37 cellular contexts compared by ENCODE assay signal in the genomic region with DNA sequence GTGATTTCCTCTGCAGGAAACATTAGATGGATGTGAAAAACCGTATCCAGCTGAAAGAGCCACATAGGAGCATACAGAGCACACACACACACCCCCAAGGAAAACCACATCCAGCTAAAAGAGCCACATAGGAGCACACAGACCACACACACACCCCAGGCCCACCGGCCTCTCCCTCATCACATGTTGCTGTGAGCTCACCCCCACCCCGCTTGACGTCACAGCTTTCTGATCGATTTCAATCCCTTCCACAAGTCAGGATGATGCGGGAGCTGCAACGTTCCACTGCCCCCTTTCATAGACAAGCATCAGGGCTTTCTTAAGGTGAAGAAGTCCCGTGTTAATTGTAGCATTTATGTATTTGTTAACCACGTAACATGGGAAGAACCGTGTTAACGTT.
"Had no signal": no experiment of that assay in that cellular context is flagged by ENCODE, and none has a peak within 500 bp of the region (broad histone marks: within the 10 kb centered on the region; RNA-seq: fewer than 3 reads in every experiment).

No MANE protein-coding gene starts in this region.

- H3K36me3 ChIP-seq: adrenal gland, ascending aorta, brain microvascular endothelial cell, breast epithelium, cardiac muscle cell had no signal

- H3K27ac ChIP-seq: adrenal gland, ascending aorta, brain microvascular endothelial cell, breast epithelium, cardiac muscle cell had no signal

- H3K4me3 ChIP-seq: adrenal gland, ascending aorta, breast epithelium, cardiac muscle cell had no signal

- DNase-seq: activated effector memory CD4-positive, alpha-beta T cell treated with anti-CD3 and anti-CD28 coated beads, Interleukin-2, amount 50 U/mL, for 16 hours; activated effector memory CD4-positive, alpha-beta T cell treated with Interleukin-2 at 50 U/mL for 16 hours; activated gamma-delta T cell; activated gamma-delta T cell treated with Interleukin-2 at 50 U/mL for 16 hours; activated naive CD4-positive, alpha-beta T cell; activated naive CD4-positive, alpha-beta T cell treated with anti-CD3 and anti-CD28 coated beads for 36 hours; activated naive CD4-positive, alpha-beta T cell treated with anti-CD3 and anti-CD28 coated beads, Interleukin-2, amount 10 ng/mL, durations not matched to agents 7 days and 5 days; activated naive CD4-positive, alpha-beta T cell treated with anti-CD3 and anti-CD28 coated beads, Interleukin-2, amount 50 U/mL, for 16 hours; activated naive CD4-positive, alpha-beta T cell treated with Interleukin-2 at 50 U/mL for 16 hours; activated naive CD8-positive, alpha-beta T cell treated with anti-CD3 and anti-CD28 coated beads for 36 hours; activated naive CD8-positive, alpha-beta T cell treated with anti-CD3 and anti-CD28 coated beads, Interleukin-2, amount 10 ng/mL, durations not matched to agents 7 days and 5 days; activated naive CD8-positive, alpha-beta T cell treated with anti-CD3 and anti-CD28 coated beads, Interleukin-2, amount 50 U/mL, for 24 hours; activated T-cell treated with anti-CD3 and anti-CD28 coated beads, Interleukin-2, amount 50 U/mL, for 1 hour; activated T-cell treated with anti-CD3 and anti-CD28 coated beads, Interleukin-2, amount 50 U/mL, for 24 hours; activated T-cell treated with anti-CD3 and anti-CD28 coated beads, Interleukin-2, amount 50 U/mL, for 4 hours; activated T-cell treated with anti-CD3 and anti-CD28 coated beads, Interleukin-2, amount 50 U/mL, for 48 hours; activated T-cell treated with anti-CD3 and anti-CD28 coated beads, Interleukin-2, amount 50 U/mL, for 72 hours; adrenal gland; amniotic stem cell; amygdala; anterior cingulate cortex; brain microvascular endothelial cell; central memory CD4-positive, alpha-beta T cell; cerebellar nuclear complex had no signal

- H3K27me3 ChIP-seq: adrenal gland, ascending aorta, brain microvascular endothelial cell had no signal

- H3K4me1 Mint-ChIP-seq: activated naive CD4-positive, alpha-beta T cell treated with anti-CD3 and anti-CD28 coated beads, Interleukin-2, amount 10 ng/mL, durations not matched to agents 7 days and 5 days; activated naive CD4-positive, alpha-beta T cell treated with anti-CD3 and anti-CD28 coated beads, Interleukin-2, amount 50 U/mL, for 24 hours; activated naive CD8-positive, alpha-beta T cell treated with anti-CD3 and anti-CD28 coated beads for 36 hours; activated naive CD8-positive, alpha-beta T cell treated with anti-CD3 and anti-CD28 coated beads, Interleukin-2, amount 10 ng/mL, durations not matched to agents 7 days and 5 days; activated naive CD8-positive, alpha-beta T cell treated with anti-CD3 and anti-CD28 coated beads, Interleukin-2, amount 50 U/mL, for 24 hours; activated T-helper 17 cell treated with anti-CD3 and anti-CD28 coated beads, Interleukin-2, amount 50 U/mL, for 72 hours; central memory CD8-positive, alpha-beta T cell had no signal

- H3K27me3 Mint-ChIP-seq: activated naive CD4-positive, alpha-beta T cell treated with anti-CD3 and anti-CD28 coated beads, Interleukin-2, amount 10 ng/mL, durations not matched to agents 7 days and 5 days had no signal

- H3K9me3 ChIP-seq: adrenal gland, ascending aorta had no signal

- H3K27ac Mint-ChIP-seq: activated naive CD4-positive, alpha-beta T cell treated with anti-CD3 and anti-CD28 coated beads for 36 hours; activated naive CD4-positive, alpha-beta T cell treated with anti-CD3 and anti-CD28 coated beads, Interleukin-2, amount 10 ng/mL, durations not matched to agents 7 days and 5 days; activated naive CD4-positive, alpha-beta T cell treated with anti-CD3 and anti-CD28 coated beads, Interleukin-2, amount 50 U/mL, for 24 hours; activated naive CD4-positive, alpha-beta T cell treated with anti-CD3 and anti-CD28 coated beads, Interleukin-2, amount 50 U/mL, for 72 hours; activated naive CD8-positive, alpha-beta T cell; activated naive CD8-positive, alpha-beta T cell treated with anti-CD3 and anti-CD28 coated beads for 36 hours; activated naive CD8-positive, alpha-beta T cell treated with anti-CD3 and anti-CD28 coated beads, Interleukin-2, amount 10 ng/mL, durations not matched to agents 7 days and 5 days; activated naive CD8-positive, alpha-beta T cell treated with anti-CD3 and anti-CD28 coated beads, Interleukin-2, amount 50 U/mL, for 24 hours; activated T-cell treated with anti-CD3 and anti-CD28 coated beads, Interleukin-2, amount 50 U/mL, for 24 hours; activated T-cell treated with anti-CD3 and anti-CD28 coated beads, Interleukin-2, amount 50 U/mL, for 72 hours; activated T-helper 1 cell treated with anti-CD3 and anti-CD28 coated beads, Interleukin-12 subunit alpha, Interleukin-12 subunit beta, Interleukin-2, Interleukin-4 antibody, amounts not matched to agents 30 ng/mL and 10 ng/mL and 1 ng/mL, durations not matched to agents 14 hours and 24 hours and 36 hours; activated T-helper 17 cell treated with anti-CD3 and anti-CD28 coated beads, Interleukin-2, amount 50 U/mL, for 72 hours; activated T-helper 2 cell treated with anti-CD3 and anti-CD28 coated beads, Interferon-gamma antibody, Interleukin-2, Interleukin-4, amounts not matched to agents 10 μg/mL and 5 μg/mL and 100 μg/mL, durations not matched to agents 14 hours and 24 hours and 36 hours; brain had no signal

- ATAC-seq: activated naive CD4-positive, alpha-beta T cell treated with anti-CD3 and anti-CD28 coated beads, Interleukin-2, amount 50 U/mL, for 72 hours; activated naive CD8-positive, alpha-beta T cell treated with anti-CD3 and anti-CD28 coated beads, Interleukin-2, amount 50 U/mL, for 24 hours; activated T-cell treated with anti-CD3 and anti-CD28 coated beads, Interleukin-2, amount 50 U/mL, for 4 hours; activated T-cell treated with anti-CD3 and anti-CD28 coated beads, Interleukin-2, amount 50 U/mL, for 72 hours; activated T-helper 17 cell treated with anti-CD3 and anti-CD28 coated beads, Interleukin-2, amount 50 U/mL, for 72 hours had no signal

- FAIRE-seq: astrocyte, bronchial epithelial cell had no signal

- H3K4me3 Mint-ChIP-seq: activated naive CD4-positive, alpha-beta T cell treated with anti-CD3 and anti-CD28 coated beads for 36 hours; activated naive CD4-positive, alpha-beta T cell treated with anti-CD3 and anti-CD28 coated beads, Interleukin-2, amount 10 ng/mL, durations not matched to agents 7 days and 5 days; activated naive CD4-positive, alpha-beta T cell treated with anti-CD3 and anti-CD28 coated beads, Interleukin-2, amount 50 U/mL, for 24 hours; activated naive CD8-positive, alpha-beta T cell; activated naive CD8-positive, alpha-beta T cell treated with anti-CD3 and anti-CD28 coated beads for 36 hours; activated naive CD8-positive, alpha-beta T cell treated with anti-CD3 and anti-CD28 coated beads, Interleukin-2, amount 10 ng/mL, durations not matched to agents 7 days and 5 days; activated naive CD8-positive, alpha-beta T cell treated with anti-CD3 and anti-CD28 coated beads, Interleukin-2, amount 50 U/mL, for 24 hours; activated T-cell treated with anti-CD3 and anti-CD28 coated beads, Interleukin-2, amount 50 U/mL, for 24 hours; activated T-cell treated with anti-CD3 and anti-CD28 coated beads, Interleukin-2, amount 50 U/mL, for 4 hours; activated T-cell treated with anti-CD3 and anti-CD28 coated beads, Interleukin-2, amount 50 U/mL, for 72 hours; activated T-helper 1 cell treated with anti-CD3 and anti-CD28 coated beads, Interleukin-12 subunit alpha, Interleukin-12 subunit beta, Interleukin-2, Interleukin-4 antibody, amounts not matched to agents 30 ng/mL and 10 ng/mL and 1 ng/mL, durations not matched to agents 14 hours and 24 hours and 36 hours; activated T-helper 17 cell treated with anti-CD3 and anti-CD28 coated beads, Interleukin-2, amount 50 U/mL, for 72 hours; brain; central memory CD8-positive, alpha-beta T cell had no signal

- H3K36me3 Mint-ChIP-seq: activated naive CD4-positive, alpha-beta T cell treated with anti-CD3 and anti-CD28 coated beads, Interleukin-2, amount 10 ng/mL, durations not matched to agents 7 days and 5 days; activated naive CD4-positive, alpha-beta T cell treated with anti-CD3 and anti-CD28 coated beads, Interleukin-2, amount 50 U/mL, for 24 hours; activated naive CD8-positive, alpha-beta T cell; activated naive CD8-positive, alpha-beta T cell treated with anti-CD3 and anti-CD28 coated beads, Interleukin-2, amount 10 ng/mL, durations not matched to agents 7 days and 5 days had no signal

- H3K4me1 ChIP-seq: adrenal gland, ascending aorta, breast epithelium had no signal
